Comparison of ENCODE assay signal across 1 cellular context in the genomic region with DNA sequence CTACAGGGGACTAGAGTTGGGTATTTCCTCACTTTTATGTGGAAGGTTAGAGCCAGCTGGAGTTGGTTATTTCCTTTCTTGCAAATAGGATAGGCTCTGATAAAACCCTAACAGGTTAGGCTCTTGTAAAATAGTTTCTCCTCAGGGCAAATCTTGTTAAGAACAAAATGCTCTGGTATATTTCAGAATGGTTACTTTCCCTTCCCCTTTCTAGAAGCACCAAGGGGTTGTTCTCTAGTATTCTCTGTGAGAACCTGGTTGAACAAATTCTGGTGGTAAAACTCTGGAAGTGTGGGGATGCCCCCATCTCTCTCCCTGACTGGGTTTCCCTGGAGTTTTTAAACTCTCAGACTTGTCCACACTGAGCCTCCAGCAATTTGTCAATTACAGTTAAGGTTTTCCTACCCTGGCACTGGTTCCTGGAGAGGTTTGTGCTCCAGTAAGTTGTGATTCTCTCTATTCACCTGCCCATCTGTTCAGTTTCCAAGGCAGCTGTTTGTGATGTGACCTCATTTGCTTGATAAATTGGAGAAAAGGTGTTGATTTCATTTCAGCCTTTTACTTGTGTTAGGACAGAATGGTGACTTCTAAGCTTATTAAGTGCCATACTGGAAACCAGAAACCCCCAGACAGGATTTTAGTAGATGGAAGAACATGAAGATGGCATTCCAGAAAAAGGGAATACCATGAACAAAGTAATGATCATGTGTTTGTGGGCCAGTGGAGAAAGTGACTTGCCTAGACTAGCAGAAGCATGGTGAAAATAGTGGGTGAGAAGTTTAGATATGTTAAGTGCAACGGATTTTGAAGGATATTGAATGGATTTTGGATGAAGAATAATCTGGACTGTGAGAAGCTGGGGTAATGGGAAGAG.
TF ChIP-seq lines count a peak whose summit lies in the region.

No MANE protein-coding gene starts in this region.

TF ChIP-seq in GM12878, 131 proteins besides CTCF, POLR2A, EP300 and RAD21 (continued from another document):
- TF ChIP-seq, protein P1, sequence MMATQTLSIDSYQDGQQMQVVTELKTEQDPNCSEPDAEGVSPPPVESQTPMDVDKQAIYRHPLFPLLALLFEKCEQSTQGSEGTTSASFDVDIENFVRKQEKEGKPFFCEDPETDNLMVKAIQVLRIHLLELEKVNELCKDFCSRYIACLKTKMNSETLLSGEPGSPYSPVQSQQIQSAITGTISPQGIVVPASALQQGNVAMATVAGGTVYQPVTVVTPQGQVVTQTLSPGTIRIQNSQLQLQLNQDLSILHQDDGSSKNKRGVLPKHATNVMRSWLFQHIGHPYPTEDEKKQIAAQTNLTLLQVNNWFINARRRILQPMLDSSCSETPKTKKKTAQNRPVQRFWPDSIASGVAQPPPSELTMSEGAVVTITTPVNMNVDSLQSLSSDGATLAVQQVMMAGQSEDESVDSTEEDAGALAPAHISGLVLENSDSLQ (IDR thresholded peaks at IDR 0.05) = peak; percentile 62; the same call in 1 of the 2 replicates
